ENCODE assay signal across 17 cellular contexts in the genomic region with DNA sequence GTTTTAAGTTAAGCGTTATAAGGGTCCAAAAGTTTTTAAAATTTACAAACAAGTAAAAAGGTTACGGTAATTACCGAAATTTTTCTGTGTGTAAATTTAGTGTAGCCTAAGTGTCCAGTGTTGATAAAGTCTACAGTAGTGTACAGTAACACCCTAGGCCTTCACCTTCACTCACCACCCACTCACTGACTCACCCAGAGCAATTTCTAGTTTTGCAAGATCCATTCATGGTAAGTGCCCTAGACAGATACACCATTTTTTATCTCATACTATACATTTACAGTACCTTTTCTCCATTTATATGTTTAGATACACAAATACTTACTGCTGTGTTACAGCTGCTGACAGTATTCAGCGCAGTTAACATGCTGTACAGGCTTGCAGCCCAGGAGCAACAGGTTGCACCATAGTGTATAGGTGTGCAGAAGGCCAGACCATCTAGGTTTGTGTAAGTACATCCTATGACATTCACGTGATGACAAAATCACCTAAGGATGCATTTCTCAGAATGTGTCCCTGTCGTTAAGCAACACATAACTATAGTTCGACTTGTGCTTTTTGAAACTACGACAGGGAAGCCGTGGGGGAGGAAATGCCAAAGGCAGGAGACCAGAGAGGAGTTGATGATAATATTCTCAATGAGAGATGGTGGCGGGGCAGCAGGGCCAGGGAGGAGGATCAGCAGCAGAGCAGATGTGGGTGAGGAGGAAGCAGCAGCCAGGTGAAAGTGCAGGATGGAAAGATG. TPM values are rescaled to one million over a fixed set of nuclear protein-coding genes. Genes with fewer than 3 reads are reported as not detected.
DNase-seq lines count a peak whose midpoint lies in the region; ATAC-seq, FAIRE-seq and TF ChIP-seq lines count a peak whose summit lies in the region.
"Had no signal": no experiment of that assay in that cellular context is flagged by ENCODE, and none has a peak within 500 bp of the region (broad histone marks: within the 10 kb centered on the region; RNA-seq: fewer than 3 reads in every experiment).

No MANE protein-coding gene starts in this region.

- no peak overlapping the region for H3K27ac ChIP-seq in HepG2 (ENCODE audit: extremely low read length, insufficient read depth, low read length)
- H3K27ac ChIP-seq: parathyroid adenoma, thoracic aorta had no signal

- DNase-seq in EH (ENCODE audit: low read depth), result peak; percentile 47
- DNase-seq in MG63, result peak; percentile 38
- DNase-seq in choroid plexus epithelial cell (ENCODE audit: low read depth), result peak; percentile 73
- no peak for DNase-seq in osteocyte (ENCODE audit: extremely low spot score, unreplicated experiment)
- DNase-seq in NK-92 treated with Interleukin-12 subunit alpha and Interleukin-12 subunit beta, amount 100 ng/mL, for 24 hours (lab: John Stamatoyannopoulos, UW), result no peak
- no peak for DNase-seq in HepG2 (ENCODE audit: low spot score)
- no peak for DNase-seq in GM12891 (ENCODE audit: insufficient read length, low spot score)
- DNase-seq: activated CD4-positive, alpha-beta T cell treated with anti-CD3 and anti-CD28 coated beads, Interleukin-2, amount 50 U/mL, for 48 hours; activated effector memory CD4-positive, alpha-beta T cell treated with anti-CD3 and anti-CD28 coated beads, Interleukin-2, amount 50 U/mL, for 16 hours; CD4-positive, alpha-beta T cell; NCI-H2081 treated with DMSO at 0.1 percent for 48 hours; T1000 had no signal

- TF ChIP-seq CTCF in choroid plexus epithelial cell (conservative IDR thresholded peaks at IDR 0.05; ENCODE audit: low read depth, low read length) (no peak), osteocyte (IDR thresholded peaks at IDR 0.05) (no peak), HepG2 (CRISPR knock-in tag; IDR thresholded peaks at IDR 0.05) (no peak)

- H3K4me1 ChIP-seq in HepG2 (ENCODE audit: insufficient read depth, low read length), result peaks cover 23% of the 10 kb centered on the region

- H3K9me3 Mint-ChIP-seq in osteocyte (ENCODE audit: unreplicated experiment), result no peaks in the 10 kb centered on the region
- H3K9me3 Mint-ChIP-seq: CD4-positive, alpha-beta T cell had no signal

- no peak for TF ChIP-seq POLR2A in HepG2 (IDR thresholded peaks at IDR 0.05; ENCODE audit: insufficient read depth in 1 of 2, low read depth in 2 of 2, low read length in 2 of 2)
- TF ChIP-seq POLR2A in GM12891 (IDR thresholded peaks at IDR 0.05; ENCODE audit: low read depth, low read length), result no peak

- peaks cover 12% of the 10 kb centered on the region for H3K4me1 Mint-ChIP-seq in osteocyte (ENCODE audit: unreplicated experiment)

- no peak for FAIRE-seq in HepG2 (lab: Jason Lieb, UNC)
- FAIRE-seq in GM12891 (lab: Jason Lieb, UNC), result no peak
- FAIRE-seq: G401.6, HTR-8/SVneo had no signal

- intact Hi-C loops in HepG2 (cut with micrococcal nuclease; ENCODE audit: unreplicated experiment), result no loop called here

- TF ChIP-seq RAD21 in HepG2 (CRISPR knock-in tag; IDR thresholded peaks at IDR 0.05), result no peak

- H3K4me2 ChIP-seq in HepG2 (ENCODE audit: low read depth, low read length), result no peak overlapping the region

- peaks cover 73% of the 10 kb centered on the region for H3K79me2 ChIP-seq in HepG2 (ENCODE audit: insufficient read depth, low read length)

- H3K36me3 ChIP-seq in MG63 (no peaks in the 10 kb centered on the region; the same call in none of the 2 replicates), HepG2 (replicated peaks in 1 of 2; ENCODE audit: control insufficient read depth in 1 of 2, insufficient read depth in 2 of 2, low read length in 2 of 2) (peaks cover 7 to 8% of the 10 kb centered on the region in 2 experiments; a peak in 3 of 5 replicates)

- CTCF ChIA-PET in HepG2 (lab: Yijun Ruan, JAX; ENCODE audit: low intra/inter-chr PET ratio, low total read pairs), result no interaction called here

- H3K4me3 Mint-ChIP-seq in osteocyte (ENCODE audit: unreplicated experiment), result no peak overlapping the region
- H3K4me3 Mint-ChIP-seq: CD4-positive, alpha-beta T cell had no signal

- H3K27me3 Mint-ChIP-seq in osteocyte (ENCODE audit: unreplicated experiment), result no peaks in the 10 kb centered on the region
- H3K27me3 Mint-ChIP-seq: CD4-positive, alpha-beta T cell had no signal

- H3K36me3 Mint-ChIP-seq in osteocyte (ENCODE audit: unreplicated experiment), result peaks cover 15% of the 10 kb centered on the region

- H3K9ac ChIP-seq in HepG2 (ENCODE audit: insufficient read depth, low read depth, low read length), result no peak overlapping the region
- H3K9ac ChIP-seq: parathyroid adenoma had no signal

- TF ChIP-seq EP300 in HepG2 (IDR thresholded peaks at IDR 0.05; ENCODE audit: low read depth in 2 of 2, low read length in 2 of 2), result no peak
- TF ChIP-seq EP300 in HepG2 (CRISPR knock-in tag; IDR thresholded peaks at IDR 0.05; ENCODE audit: borderline replicate concordance), result no peak

- H3K9me3 ChIP-seq in MG63 (no peaks in the 10 kb centered on the region), HepG2 (ENCODE audit: low read length) (no peaks in the 10 kb centered on the region)
- H3K9me3 ChIP-seq: thoracic aorta had no signal

- POLR2A ChIA-PET in HepG2 (lab: Yijun Ruan, JAX), result no interaction called here

- no peak overlapping the region for H2AFZ ChIP-seq in HepG2 (ENCODE audit: low read length)
- H2AFZ ChIP-seq: parathyroid adenoma had no signal

- no TSS peak for BruUV-seq in HepG2 (replicated peaks; lab: Mats Ljungman, UMichigan)

- WGBS in HepG2 (ENCODE audit: low lambda C conversion rate), result 96% methylated on average over 10 of the region's 10 CpGs

- no peak; the same call in 2 of the 3 replicates for ATAC-seq in HepG2
- ATAC-seq: Right ventricle myocardium inferior had no signal

- in situ Hi-C loops in HepG2 (cut with HindIII; ENCODE audit: extremely low pct_ligation_motif_present, low pct_unique_long_range_greater_than_20kb), result no loop called here

- H4K20me1 ChIP-seq in HepG2 (ENCODE audit: insufficient read depth, low read length), result peaks cover 9% of the 10 kb centered on the region; the same call in 1 of the 2 replicates

- peak overlapping the region; percentile 9 for H3K27ac Mint-ChIP-seq in osteocyte (ENCODE audit: unreplicated experiment)
- H3K27ac Mint-ChIP-seq: CD4-positive, alpha-beta T cell had no signal

- H3K27me3 ChIP-seq in MG63, result no peaks in the 10 kb centered on the region
- H3K27me3 ChIP-seq in HepG2 (ENCODE audit: control insufficient read depth in 1 of 2, insufficient read depth in 2 of 2, low read length in 2 of 2), result no peaks in the 10 kb centered on the region

- H3K4me3 ChIP-seq in MG63, result no peak overlapping the region
- H3K4me3 ChIP-seq in choroid plexus epithelial cell (ENCODE audit: low read depth, low read length), result no peak overlapping the region
- H3K4me3 ChIP-seq in HepG2 (replicated peaks in 1 of 3; ENCODE audit: insufficient read depth in 1 of 3, low read depth in 2 of 3, low read length in 3 of 3), result no peak overlapping the region
- H3K4me3 ChIP-seq: thoracic aorta had no signal

TF ChIP-seq in GM12891, 5 proteins besides CTCF, POLR2A, EP300 and RAD21:
- TF ChIP-seq POLR2AphosphoS5 (IDR thresholded peaks at IDR 0.05; ENCODE audit: low read depth, low read length) (no peak), PAX5 (IDR thresholded peaks at IDR 0.05; ENCODE audit: insufficient read depth, low read length, severe bottlenecking) (no peak), SPI1 (IDR thresholded peaks at IDR 0.05; ENCODE audit: low read depth, low read length) (no peak), TAF1 (IDR thresholded peaks at IDR 0.05; ENCODE audit: low read depth, low read length) (no peak), POU2F2 (IDR thresholded peaks at IDR 0.05; ENCODE audit: low read depth, low read length) (no peak)

RNA-seq across cellular contexts. Expression of gene PSMB7, which starts 48.6 kb away (rescaled TPM):
- total RNA-seq in MG63 (2014; rRNA removed; shearing (Covaris generic); ENCODE audit: low replicate concordance), result 82.8 and 179 TPM in 2 replicates
- 140 and 151 TPM in 2 replicates for total RNA-seq in osteocyte
- total RNA-seq in HepG2 (2016; rRNA removed; fragmentation: Illumina TruSeq; extraction: Trizol), result 259 and 395 TPM in 2 replicates
- total RNA-seq in HepG2 (2016; cell fraction: cytosol; rRNA removed; fragmentation: Illumina TruSeq; extraction: Trizol; ENCODE audit: low read depth), result 81.7 and 96.6 TPM in 2 replicates
- total RNA-seq in HepG2 (2016; cell fraction: insoluble cytoplasmic fraction; rRNA removed; fragmentation: Illumina TruSeq; extraction: Trizol), result 268 and 419 TPM in 2 replicates
- total RNA-seq in HepG2 (2016; cell fraction: membrane; rRNA removed; fragmentation: Illumina TruSeq; extraction: Trizol), result 127 and 128 TPM in 2 replicates
- 111 and 118 TPM in 2 replicates for total RNA-seq in HepG2 (2016; cell fraction: nucleus; rRNA removed; fragmentation: Illumina TruSeq; extraction: Trizol)
- polyA plus RNA-seq in HepG2 (2011; rRNA removed), result 261 and 291 TPM in 2 replicates
- polyA plus RNA-seq in HepG2 (2011; cell fraction: cytosol; rRNA removed), result 283 and 308 TPM in 2 replicates
- polyA plus RNA-seq in HepG2 (2011; cell fraction: nucleus; rRNA removed), result 63.6 and 73.0 TPM in 2 replicates
- polyA plus RNA-seq in HepG2 (2012), result 163 and 239 TPM in 2 replicates
- 101 and 108 TPM in 2 replicates for polyA plus RNA-seq in HepG2 (2016; cell fraction: cytosol; fragmentation: Illumina TruSeq; extraction: Trizol; ENCODE audit: low read depth)
- 433 and 456 TPM in 2 replicates for polyA plus RNA-seq in HepG2 (2016; cell fraction: insoluble cytoplasmic fraction; fragmentation: Illumina TruSeq; extraction: Trizol; ENCODE audit: low read depth)
- 121 and 132 TPM in 2 replicates for polyA plus RNA-seq in HepG2 (2016; cell fraction: membrane; fragmentation: Illumina TruSeq; extraction: Trizol; ENCODE audit: low read depth)
- polyA plus RNA-seq in HepG2 (2016; cell fraction: nucleus; fragmentation: Illumina TruSeq; extraction: Trizol; ENCODE audit: insufficient read depth, low read depth), result 139 and 158 TPM in 2 replicates
- 167 and 496 TPM in 2 replicates for polyA minus RNA-seq in HepG2 (2011; rRNA and poly(A)+ RNA removed; ENCODE audit: low replicate concordance)
- 83.8 and 88.1 TPM in 2 replicates for polyA minus RNA-seq in HepG2 (2011; cell fraction: cytosol; rRNA and poly(A)+ RNA removed)
- 83.6 and 97.7 TPM in 2 replicates for polyA minus RNA-seq in HepG2 (2011; cell fraction: nucleus; rRNA and poly(A)+ RNA removed)
- polyA plus RNA-seq in GM12891 (2012; ENCODE audit: low read depth, missing spikeins), result 219 TPM

Comparison
In these comparisons a context has a peak if more than half of its experiments do, and no peak if none do; other contexts are left out.
1. DNase-seq: peak in EH (single experiment), MG63 (single experiment) and choroid plexus epithelial cell (single experiment); none in osteocyte (single experiment), NK-92 treated with Interleukin-12 subunit alpha and Interleukin-12 subunit beta, amount 100 ng/mL, for 24 hours (single experiment), HepG2 (single experiment) and GM12891 (single experiment).